ENCODE assay signal across 12 cellular contexts in the genomic region with DNA sequence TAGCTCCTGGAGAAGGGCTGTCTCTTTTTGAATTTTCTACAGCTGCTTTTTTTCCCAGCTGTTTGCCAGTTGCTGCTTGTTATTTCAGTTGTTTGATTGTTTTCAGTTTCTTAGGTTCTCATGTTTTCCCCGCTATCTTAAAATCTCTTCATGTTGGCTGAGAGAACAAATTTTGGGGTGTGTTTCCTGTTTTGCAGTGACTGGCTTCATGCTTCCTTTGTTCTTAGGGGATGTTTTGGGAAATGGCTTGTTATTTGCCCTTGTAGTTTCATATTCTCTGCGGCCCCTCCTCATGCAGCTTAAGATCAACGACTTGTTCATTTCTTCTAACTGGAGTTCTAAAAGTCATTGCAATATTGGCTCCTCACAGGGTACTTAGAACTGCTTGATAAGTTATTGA. TPM values are rescaled to one million over a fixed set of nuclear protein-coding genes. Genes with fewer than 3 reads are reported as not detected.
DNase-seq lines count a peak whose midpoint lies in the region; ATAC-seq, FAIRE-seq and TF ChIP-seq lines count a peak whose summit lies in the region.
"Not testable (repeated sequence)": the region's sequence is repeated elsewhere in the genome, so short reads cannot be mapped to it uniquely, and the experiment has no call there.
"Had no signal": no experiment of that assay in that cellular context is flagged by ENCODE, and none has a peak within 500 bp of the region (broad histone marks: within the 10 kb centered on the region; RNA-seq: fewer than 3 reads in every experiment).

No MANE protein-coding gene starts in this region.

- POLR2A ChIA-PET in CD4-positive, alpha-beta memory T cell (lab: Charles Lee; ENCODE audit: partially characterized antibody), result interaction anchor here (0.7 to 6.2 kb wide), 23 partner anchors 9 to 226 kb away, joined by 3 to 72 read pairs (median 4); a partner anchor contains a TSS
- POLR2A ChIA-PET in activated naive CD8-positive, alpha-beta T cell treated with anti-CD3 and anti-CD28 coated beads, Interleukin-2, amount 10 ng/mL, durations not matched to agents 7 days and 5 days (lab: Charles Lee), result interaction anchor here (0.8 to 1.5 kb wide), 3 partner anchors 9 to 45 kb away, joined by 3 to 6 read pairs (median 5); a partner anchor contains a TSS
- POLR2A ChIA-PET in endothelial cell of umbilical vein (lab: Charles Lee), result interaction anchor here (1.2 to 1.4 kb wide), 2 partner anchors 39 to 45 kb away, joined by 3 to 5 read pairs; a partner anchor contains a TSS

- not testable (repeated sequence) for H3K27me3 Mint-ChIP-seq in CD4-positive, alpha-beta memory T cell; activated CD8-positive, alpha-beta memory T cell treated with anti-CD3 and anti-CD28 coated beads, Interleukin-2, amount 10 ng/mL, durations not matched to agents 7 days and 5 days; activated naive CD8-positive, alpha-beta T cell treated with anti-CD3 and anti-CD28 coated beads, Interleukin-2, amount 10 ng/mL, durations not matched to agents 7 days and 5 days

- dilution Hi-C loops in endothelial cell of umbilical vein (cut with MboI; ENCODE audit: extremely low pct_ligation_motif_present, low sequenced_read_pairs), result not testable (repeated sequence)

- H3K9me3 Mint-ChIP-seq in CD4-positive, alpha-beta memory T cell, result peaks cover 0 to 52% (median 43%) of the 10 kb centered on the region in 8 donors
- H3K9me3 Mint-ChIP-seq in activated CD8-positive, alpha-beta memory T cell treated with anti-CD3 and anti-CD28 coated beads, Interleukin-2, amount 10 ng/mL, durations not matched to agents 7 days and 5 days (ENCODE audit: low read depth); activated naive CD8-positive, alpha-beta T cell treated with anti-CD3 and anti-CD28 coated beads, Interleukin-2, amount 10 ng/mL, durations not matched to agents 7 days and 5 days: not testable (repeated sequence)

- not testable (repeated sequence) for H3K27me3 ChIP-seq in CD4-positive, alpha-beta memory T cell (ENCODE audit: insufficient read depth, low read length); endothelial cell of umbilical vein (ENCODE audit: control insufficient read depth in 2 of 2, insufficient read depth in 2 of 2, low read length in 2 of 2); parathyroid adenoma (ENCODE audit: control insufficient read depth, insufficient read depth, low read length); upper lobe of right lung

- CTCF ChIA-PET in CD4-positive, alpha-beta memory T cell (lab: Charles Lee; ENCODE audit: partially characterized antibody), result interaction anchor here (1.1 to 2.0 kb wide), 7 partner anchors 9 to 228 kb away, joined by 3 to 6 read pairs (median 4); a partner anchor contains a TSS
- CTCF ChIA-PET in activated CD8-positive, alpha-beta memory T cell treated with anti-CD3 and anti-CD28 coated beads, Interleukin-2, amount 10 ng/mL, durations not matched to agents 7 days and 5 days (lab: Charles Lee), result not testable (repeated sequence)
- CTCF ChIA-PET in endothelial cell of umbilical vein (lab: Charles Lee), result interaction anchor here (0.7 to 0.9 kb wide), 3 partner anchors 40 to 108 kb away, joined by 3 read pairs; a partner anchor contains a TSS

- peaks cover 32 to 33% of the 10 kb centered on the region in 2 donors for H3K36me3 Mint-ChIP-seq in CD4-positive, alpha-beta memory T cell
- H3K36me3 Mint-ChIP-seq in activated CD8-positive, alpha-beta memory T cell treated with anti-CD3 and anti-CD28 coated beads, Interleukin-2, amount 10 ng/mL, durations not matched to agents 7 days and 5 days, result peaks cover 37% of the 10 kb centered on the region
- peaks cover 41% of the 10 kb centered on the region for H3K36me3 Mint-ChIP-seq in activated naive CD8-positive, alpha-beta T cell treated with anti-CD3 and anti-CD28 coated beads, Interleukin-2, amount 10 ng/mL, durations not matched to agents 7 days and 5 days

- BruUV-seq in endothelial cell of umbilical vein (replicated peaks; lab: Mats Ljungman, UMichigan), result not testable (repeated sequence)

- peak overlapping the region; percentile 42 for H3K9ac ChIP-seq in endothelial cell of umbilical vein (replicated peaks; ENCODE audit: extremely low read depth, insufficient read depth, low read length)
- H3K9ac ChIP-seq in parathyroid adenoma, result not testable (repeated sequence)

- not testable (repeated sequence) for TF ChIP-seq POLR2A in endothelial cell of umbilical vein (IDR thresholded peaks at IDR 0.05; ENCODE audit: low read depth, low read length)

- not testable (repeated sequence) for H3K79me2 ChIP-seq in endothelial cell of umbilical vein (ENCODE audit: control insufficient read depth, insufficient read depth, low read length); parathyroid adenoma

- peak overlapping the region; percentile 64 to 89 (median 76) for H3K4me3 Mint-ChIP-seq in CD4-positive, alpha-beta memory T cell
- peak overlapping the region; percentile 56 for H3K4me3 Mint-ChIP-seq in activated CD8-positive, alpha-beta memory T cell treated with anti-CD3 and anti-CD28 coated beads, Interleukin-2, amount 10 ng/mL, durations not matched to agents 7 days and 5 days
- H3K4me3 Mint-ChIP-seq in activated naive CD8-positive, alpha-beta T cell treated with anti-CD3 and anti-CD28 coated beads, Interleukin-2, amount 10 ng/mL, durations not matched to agents 7 days and 5 days, result peak overlapping the region; percentile 56

- peak; percentile 61 for FAIRE-seq in endothelial cell of umbilical vein (lab: Jason Lieb, UNC)

- TF ChIP-seq CTCF in endothelial cell of umbilical vein (IDR thresholded peaks at IDR 0.05; ENCODE audit: extremely low read depth in 1 of 2, insufficient read depth in 1 of 2, low read depth in 1 of 2, low read length in 2 of 2); parathyroid adenoma (IDR thresholded peaks at IDR 0.05); upper lobe of right lung (IDR thresholded peaks at IDR 0.05): not testable (repeated sequence)

- not testable (repeated sequence) for H3K9me1 ChIP-seq in endothelial cell of umbilical vein (replicated peaks; ENCODE audit: control insufficient read depth, extremely low read depth, insufficient read depth, low read length)

- H3K27ac ChIP-seq in CD4-positive, alpha-beta memory T cell (ENCODE audit: low read depth, low read length), result peak overlapping the region; percentile 51
- H3K27ac ChIP-seq in endothelial cell of umbilical vein (ENCODE audit: insufficient read depth, low read depth, low read length), result peak overlapping the region; percentile 64
- peak overlapping the region; percentile 44 for H3K27ac ChIP-seq in parathyroid adenoma
- H3K27ac ChIP-seq in upper lobe of right lung, result peak overlapping the region; percentile 77

- H3K4me3 ChIP-seq in CD4-positive, alpha-beta memory T cell (ENCODE audit: low read length in 2 of 2), result peak overlapping the region in 1 of 2 donors; percentile 27
- H3K4me3 ChIP-seq in endothelial cell of umbilical vein (replicated peaks in 1 of 3; ENCODE audit: insufficient read depth in 1 of 3, low read depth in 1 of 3, low read length in 3 of 3); parathyroid adenoma (ENCODE audit: low read depth, low read length); upper lobe of right lung: not testable (repeated sequence)

- peaks cover 64% of the 10 kb centered on the region for H3K4me1 ChIP-seq in CD4-positive, alpha-beta memory T cell (ENCODE audit: insufficient read depth, low read length)
- H3K4me1 ChIP-seq in endothelial cell of umbilical vein (ENCODE audit: control insufficient read depth, extremely low read depth, insufficient read depth, low read length) (peaks cover 19% of the 10 kb centered on the region), upper lobe of right lung (peaks cover 13% of the 10 kb centered on the region)
- H3K4me1 ChIP-seq in parathyroid adenoma, result not testable (repeated sequence)

- intact Hi-C loops in CD4-positive, alpha-beta memory T cell (cut with micrococcal nuclease), result loop anchor here (1.0 to 5.0 kb wide), 4 partner anchors 9 to 228 kb away; a partner anchor contains a TSS
- intact Hi-C loops in endothelial cell of umbilical vein (cut with micrococcal nuclease), result loop anchor here (1.0 to 2.0 kb wide), 6 partner anchors 8 to 226 kb away; a partner anchor contains a TSS
- intact Hi-C loops in upper lobe of right lung (cut with DNase I), result not testable (repeated sequence)

- peak; percentile 76 to 82 (median 78) for DNase-seq in CD4-positive, alpha-beta memory T cell
- peak; percentile 22 for DNase-seq in T follicular helper cell (ENCODE audit: low read depth)
- not testable (repeated sequence) for DNase-seq in activated CD8-positive, alpha-beta memory T cell treated with anti-CD3 and anti-CD28 coated beads, Interleukin-2, amount 10 ng/mL, durations not matched to agents 7 days and 5 days; activated naive CD8-positive, alpha-beta T cell treated with anti-CD3 and anti-CD28 coated beads, Interleukin-2, amount 10 ng/mL, durations not matched to agents 7 days and 5 days; left lobe of liver (ENCODE audit: low spot score); upper lobe of right lung
- DNase-seq in endothelial cell of umbilical vein (ENCODE audit: low read depth, low spot score), result peak; percentile 83

- peaks cover 50 to 86% (median 69%) of the 10 kb centered on the region in 4 donors for H3K4me1 Mint-ChIP-seq in CD4-positive, alpha-beta memory T cell
- peaks cover 68% of the 10 kb centered on the region for H3K4me1 Mint-ChIP-seq in activated CD8-positive, alpha-beta memory T cell treated with anti-CD3 and anti-CD28 coated beads, Interleukin-2, amount 10 ng/mL, durations not matched to agents 7 days and 5 days
- peaks cover 53% of the 10 kb centered on the region for H3K4me1 Mint-ChIP-seq in activated naive CD8-positive, alpha-beta T cell treated with anti-CD3 and anti-CD28 coated beads, Interleukin-2, amount 10 ng/mL, durations not matched to agents 7 days and 5 days

- H3K4me2 ChIP-seq in endothelial cell of umbilical vein (ENCODE audit: insufficient read depth, low read length), result peak overlapping the region; percentile 77
- H3K4me2 ChIP-seq in parathyroid adenoma (ENCODE audit: low read length), result not testable (repeated sequence)

- H2AFZ ChIP-seq in endothelial cell of umbilical vein (ENCODE audit: low read depth, low read length); parathyroid adenoma: not testable (repeated sequence)

- not testable (repeated sequence) for H3K36me3 ChIP-seq in CD4-positive, alpha-beta memory T cell (ENCODE audit: insufficient read depth, low read length); endothelial cell of umbilical vein (ENCODE audit: control insufficient read depth in 2 of 2, extremely low read depth in 1 of 2, insufficient read depth in 2 of 2, low read length in 2 of 2); parathyroid adenoma (ENCODE audit: control insufficient read depth, insufficient read depth, low read length); upper lobe of right lung

- peak; percentile 48 for ATAC-seq in activated CD8-positive, alpha-beta memory T cell treated with anti-CD3 and anti-CD28 coated beads, Interleukin-2, amount 10 ng/mL, durations not matched to agents 7 days and 5 days
- ATAC-seq in activated naive CD8-positive, alpha-beta T cell treated with anti-CD3 and anti-CD28 coated beads, Interleukin-2, amount 10 ng/mL, durations not matched to agents 7 days and 5 days (ENCODE audit: low read depth), result peak; percentile 80
- peak; percentile 25 for ATAC-seq in left lobe of liver
- ATAC-seq in upper lobe of right lung, result peak; percentile 59

- H4K20me1 ChIP-seq in endothelial cell of umbilical vein (replicated peaks; ENCODE audit: control insufficient read depth, extremely low read depth, insufficient read depth, low read length), result not testable (repeated sequence)

- H3K9me3 ChIP-seq in CD4-positive, alpha-beta memory T cell (ENCODE audit: control insufficient read depth in 1 of 2, low read length in 2 of 2); endothelial cell of umbilical vein (replicated peaks; ENCODE audit: control insufficient read depth, insufficient read depth, low read length); parathyroid adenoma (ENCODE audit: control insufficient read depth, low read length); upper lobe of right lung: not testable (repeated sequence)

- H3K27ac Mint-ChIP-seq in CD4-positive, alpha-beta memory T cell, result peak overlapping the region; percentile 86 to 97 (median 92)
- peak overlapping the region; percentile 80 for H3K27ac Mint-ChIP-seq in activated CD8-positive, alpha-beta memory T cell treated with anti-CD3 and anti-CD28 coated beads, Interleukin-2, amount 10 ng/mL, durations not matched to agents 7 days and 5 days
- H3K27ac Mint-ChIP-seq in activated naive CD8-positive, alpha-beta T cell treated with anti-CD3 and anti-CD28 coated beads, Interleukin-2, amount 10 ng/mL, durations not matched to agents 7 days and 5 days, result peak overlapping the region; percentile 48

RNA-seq across cellular contexts. Expression of a gene that starts 8.7 kb away (rescaled TPM):
- 100 to 1,000 TPM; 238 to 244 TPM for total RNA-seq in CD4-positive, alpha-beta memory T cell
- 100 to 1,000 TPM in 1 of 2 donors, 10 to 100 TPM in 1; 90.0 to 110 TPM for polyA plus RNA-seq in CD4-positive, alpha-beta memory T cell
- 10 to 100 TPM; 60.3 to 80.0 TPM for total RNA-seq in activated CD8-positive, alpha-beta memory T cell treated with anti-CD3 and anti-CD28 coated beads, Interleukin-2, amount 10 ng/mL, durations not matched to agents 7 days and 5 days
- 100 to 1,000 TPM; 139 to 140 TPM for total RNA-seq in activated naive CD8-positive, alpha-beta T cell treated with anti-CD3 and anti-CD28 coated beads, Interleukin-2, amount 10 ng/mL, durations not matched to agents 7 days and 5 days
- total RNA-seq in endothelial cell of umbilical vein (26.2 and 27.9 TPM in 2 replicates), left lobe of liver (5.3 TPM), upper lobe of right lung (33.0 TPM)
- 18.0 and 21.3 TPM in 2 replicates for polyA plus RNA-seq in endothelial cell of umbilical vein
- polyA plus RNA-seq in endothelial cell of umbilical vein (2011; cell fraction: cytosol; rRNA removed), result 22.2 and 22.5 TPM in 2 replicates
- 16.9 and 18.1 TPM in 2 replicates for polyA plus RNA-seq in endothelial cell of umbilical vein (2011; cell fraction: nucleus; rRNA removed)
- 25.1 and 25.8 TPM in 2 replicates for polyA plus RNA-seq in endothelial cell of umbilical vein (2012)
- 24.5 and 30.0 TPM in 2 replicates for polyA minus RNA-seq in endothelial cell of umbilical vein
- polyA minus RNA-seq in endothelial cell of umbilical vein (2011; cell fraction: cytosol; rRNA and poly(A)+ RNA removed), result not detected
- polyA minus RNA-seq in endothelial cell of umbilical vein (2011; cell fraction: nucleus; rRNA and poly(A)+ RNA removed), result 7.5 and 14.9 TPM in 2 replicates
- total RNA-seq: SJCRH30 had no signal

RNA-seq across cellular contexts. Expression of a gene that starts 39.6 kb away (rescaled TPM):
- total RNA-seq in CD4-positive, alpha-beta memory T cell, result 10 to 100 TPM; 93.7 to 97.6 TPM
- polyA plus RNA-seq in CD4-positive, alpha-beta memory T cell, result 10 to 100 TPM; 36.6 to 69.2 TPM
- 10 to 100 TPM in 1 of 2 experiments, 1 to 10 TPM in 1; 6.8 to 12.4 TPM for total RNA-seq in activated CD8-positive, alpha-beta memory T cell treated with anti-CD3 and anti-CD28 coated beads, Interleukin-2, amount 10 ng/mL, durations not matched to agents 7 days and 5 days
- 10 to 100 TPM; 42.1 to 43.0 TPM for total RNA-seq in activated naive CD8-positive, alpha-beta T cell treated with anti-CD3 and anti-CD28 coated beads, Interleukin-2, amount 10 ng/mL, durations not matched to agents 7 days and 5 days
- total RNA-seq in endothelial cell of umbilical vein (11.8 and 11.9 TPM in 2 replicates), left lobe of liver (1.4 TPM), upper lobe of right lung (13.0 TPM)
- 8.1 and 10.0 TPM in 2 replicates for polyA plus RNA-seq in endothelial cell of umbilical vein
- polyA plus RNA-seq in endothelial cell of umbilical vein (2011; cell fraction: cytosol; rRNA removed), result 8.7 and 11.0 TPM in 2 replicates
- polyA plus RNA-seq in endothelial cell of umbilical vein (2011; cell fraction: nucleus; rRNA removed), result 7.9 and 8.0 TPM in 2 replicates
- 7.8 and 12.2 TPM in 2 replicates for polyA plus RNA-seq in endothelial cell of umbilical vein (2012)
- polyA minus RNA-seq in endothelial cell of umbilical vein, result 3.8 and 5.8 TPM in 2 replicates
- not detected for polyA minus RNA-seq in endothelial cell of umbilical vein (2011; cell fraction: cytosol; rRNA and poly(A)+ RNA removed)
- 5.0 and 6.5 TPM in 2 replicates for polyA minus RNA-seq in endothelial cell of umbilical vein (2011; cell fraction: nucleus; rRNA and poly(A)+ RNA removed)
- total RNA-seq: bronchial epithelial cell, H4, SJCRH30 had no signal
- polyA plus RNA-seq: BJ had no signal

RNA-seq across cellular contexts. Expression of a gene that starts 44.7 kb away (rescaled TPM):
- 100 to 1,000 TPM; 158 to 173 TPM for total RNA-seq in CD4-positive, alpha-beta memory T cell
- 100 to 1,000 TPM; 115 to 154 TPM for polyA plus RNA-seq in CD4-positive, alpha-beta memory T cell
- 10 to 100 TPM; 54.6 to 65.0 TPM for total RNA-seq in activated CD8-positive, alpha-beta memory T cell treated with anti-CD3 and anti-CD28 coated beads, Interleukin-2, amount 10 ng/mL, durations not matched to agents 7 days and 5 days
- total RNA-seq in activated naive CD8-positive, alpha-beta T cell treated with anti-CD3 and anti-CD28 coated beads, Interleukin-2, amount 10 ng/mL, durations not matched to agents 7 days and 5 days, result 100 to 1,000 TPM; 124 to 130 TPM
- total RNA-seq in endothelial cell of umbilical vein (85.0 and 87.8 TPM in 2 replicates), left lobe of liver (6.5 TPM), upper lobe of right lung (61.7 TPM)
- polyA plus RNA-seq in endothelial cell of umbilical vein, result 58.7 and 65.6 TPM in 2 replicates
- polyA plus RNA-seq in endothelial cell of umbilical vein (2011; cell fraction: cytosol; rRNA removed), result 56.7 and 57.8 TPM in 2 replicates
- polyA plus RNA-seq in endothelial cell of umbilical vein (2011; cell fraction: nucleus; rRNA removed), result 55.9 and 58.9 TPM in 2 replicates
- polyA plus RNA-seq in endothelial cell of umbilical vein (2012), result 55.3 and 64.2 TPM in 2 replicates
- 95.5 and 96.0 TPM in 2 replicates for polyA minus RNA-seq in endothelial cell of umbilical vein
- polyA minus RNA-seq in endothelial cell of umbilical vein (2011; cell fraction: cytosol; rRNA and poly(A)+ RNA removed), result not detected
- 35.2 and 38.9 TPM in 2 replicates for polyA minus RNA-seq in endothelial cell of umbilical vein (2011; cell fraction: nucleus; rRNA and poly(A)+ RNA removed)
- total RNA-seq: bronchial epithelial cell, SJCRH30 had no signal
- polyA plus RNA-seq: BJ had no signal

Comparison
In these comparisons a context has a peak if more than half of its experiments do, and no peak if none do; other contexts are left out.
1. ATAC-seq: peak in every context shown above with its lines; median percentile 80 in activated naive CD8-positive, alpha-beta T cell treated with anti-CD3 and anti-CD28 coated beads, Interleukin-2, amount 10 ng/mL, durations not matched to agents 7 days and 5 days; 59 in upper lobe of right lung; 48 in activated CD8-positive, alpha-beta memory T cell treated with anti-CD3 and anti-CD28 coated beads, Interleukin-2, amount 10 ng/mL, durations not matched to agents 7 days and 5 days; 25 in left lobe of liver.